ENCODE assay signal across 14 cellular contexts in the genomic region with DNA sequence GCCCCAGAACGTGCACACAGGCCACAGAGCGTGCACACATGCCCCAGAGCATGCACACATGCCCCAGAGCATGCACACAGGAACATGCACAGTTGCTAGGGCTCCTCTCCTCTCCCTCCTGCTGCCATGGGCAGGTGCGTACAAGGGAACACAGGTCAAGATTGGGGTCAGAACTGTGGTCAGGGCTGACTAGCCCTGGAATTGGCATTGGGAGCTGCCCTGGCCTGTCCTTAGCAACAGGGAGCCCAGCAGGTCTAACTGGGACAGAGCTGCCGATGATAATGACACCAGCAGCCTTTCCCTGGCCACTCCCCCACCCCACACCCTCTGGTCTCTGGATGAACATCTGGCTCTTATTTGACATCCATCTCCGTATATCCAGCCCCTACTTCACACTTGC. TPM values are rescaled to one million over a fixed set of nuclear protein-coding genes. Genes with fewer than 3 reads are reported as not detected.
A peak's percentile ranks its signal among the peaks of the same experiment; 100 is the strongest.
DNase-seq lines count a peak whose midpoint lies in the region; ATAC-seq and TF ChIP-seq lines count a peak whose summit lies in the region.
"Had no signal": no experiment of that assay in that cellular context is flagged by ENCODE, and none has a peak within 500 bp of the region (broad histone marks: within the 10 kb centered on the region; RNA-seq: fewer than 3 reads in every experiment).

No MANE protein-coding gene starts in this region.

- no peak overlapping the region for H3K4me3 Mint-ChIP-seq in natural killer cell treated with Interleukin-12 subunit alpha and Interleukin-12 subunit beta and Interleukin-15 and Interleukin-18, amount 100 ng/mL, for 72 hours
- no peak overlapping the region for H3K4me3 Mint-ChIP-seq in natural killer cell
- no peak overlapping the region for H3K4me3 Mint-ChIP-seq in naive thymus-derived CD4-positive, alpha-beta T cell
- H3K4me3 Mint-ChIP-seq: CD8-positive, alpha-beta T cell; memory B cell; T-cell had no signal

- DNase-seq in natural killer cell treated with Interleukin-12 subunit alpha and Interleukin-12 subunit beta and Interleukin-15 and Interleukin-18, amount 100 ng/mL, for 72 hours (ENCODE audit: low spot score): peak; percentile 44
- DNase-seq in natural killer cell: no peak
- peak; percentile 4 for DNase-seq in epidermal melanocyte (ENCODE audit: insufficient read length, low spot score)
- no peak for DNase-seq in neuronal stem cell (ENCODE audit: low spot score)
- no peak for DNase-seq in vagina (ENCODE audit: extremely low spot score in 2 of 2)
- no peak for DNase-seq in naive thymus-derived CD4-positive, alpha-beta T cell
- DNase-seq: CD8-positive, alpha-beta T cell; NCI-H774; stimulated activated naive CD4-positive, alpha-beta T cell; T-cell had no signal

- H3K27ac ChIP-seq in neuronal stem cell (replicated peaks; ENCODE audit: low read length) (no peak overlapping the region), vagina (peak overlapping the region; percentile 53)
- H3K27ac ChIP-seq in naive thymus-derived CD4-positive, alpha-beta T cell (ENCODE audit: low read depth, low read length): no peak overlapping the region

- H3K4me1 ChIP-seq in neuronal stem cell (ENCODE audit: control insufficient read depth in 2 of 2, insufficient read depth in 1 of 2, low read depth in 1 of 2, low read length in 2 of 2): peaks cover 5 to 32% of the 10 kb centered on the region in 2 donors
- H3K4me1 ChIP-seq in vagina: peaks cover 21% of the 10 kb centered on the region
- no peaks in the 10 kb centered on the region for H3K4me1 ChIP-seq in naive thymus-derived CD4-positive, alpha-beta T cell (ENCODE audit: control insufficient read depth in 2 of 2, insufficient read depth in 2 of 2, low read length in 2 of 2)

- no peak overlapping the region for H2BK5ac ChIP-seq in neuronal stem cell (ENCODE audit: low read length)

- no peaks in the 10 kb centered on the region for H3K9me3 ChIP-seq in neuronal stem cell (replicated peaks in 1 of 2; ENCODE audit: control insufficient read depth in 2 of 2, insufficient read depth in 1 of 2, low read depth in 1 of 2, low read length in 2 of 2)
- no peaks in the 10 kb centered on the region for H3K9me3 ChIP-seq in vagina
- H3K9me3 ChIP-seq in naive thymus-derived CD4-positive, alpha-beta T cell (ENCODE audit: control insufficient read depth in 2 of 3, low read length in 3 of 3): no peaks in the 10 kb centered on the region

- H3K4me1 Mint-ChIP-seq in natural killer cell treated with Interleukin-12 subunit alpha and Interleukin-12 subunit beta and Interleukin-15 and Interleukin-18, amount 100 ng/mL, for 72 hours (ENCODE audit: low read depth in 2 of 2): peaks cover 24 to 42% of the 10 kb centered on the region in 2 donors
- peaks cover 38 to 43% of the 10 kb centered on the region in 2 donors for H3K4me1 Mint-ChIP-seq in natural killer cell
- peaks cover 0 to 4% (median 0%) of the 10 kb centered on the region in 7 donors for H3K4me1 Mint-ChIP-seq in naive thymus-derived CD4-positive, alpha-beta T cell
- H3K4me1 Mint-ChIP-seq: memory B cell had no signal

- H3K23ac ChIP-seq in neuronal stem cell (ENCODE audit: low read depth, low read length, poor library complexity): no peak overlapping the region

- no peaks in the 10 kb centered on the region for H3K9me3 Mint-ChIP-seq in natural killer cell treated with Interleukin-12 subunit alpha and Interleukin-12 subunit beta and Interleukin-15 and Interleukin-18, amount 100 ng/mL, for 72 hours
- no peaks in the 10 kb centered on the region for H3K9me3 Mint-ChIP-seq in natural killer cell
- H3K9me3 Mint-ChIP-seq in naive thymus-derived CD4-positive, alpha-beta T cell: peaks cover 0 to 2% (median 0%) of the 10 kb centered on the region in 11 donors
- H3K9me3 Mint-ChIP-seq: CD8-positive, alpha-beta T cell; memory B cell; T-cell had no signal

- H3K27me3 ChIP-seq in neuronal stem cell (ENCODE audit: control insufficient read depth in 3 of 3, insufficient read depth in 3 of 3, low read depth in 1 of 3, low read length in 3 of 3) (no peaks in the 10 kb centered on the region), vagina (no peaks in the 10 kb centered on the region)
- no peaks in the 10 kb centered on the region for H3K27me3 ChIP-seq in naive thymus-derived CD4-positive, alpha-beta T cell (ENCODE audit: control insufficient read depth in 2 of 2, insufficient read depth in 2 of 2, low read length in 2 of 2)

- H2BK12ac ChIP-seq in neuronal stem cell (ENCODE audit: low read length): peak overlapping the region; percentile 34

- H4K8ac ChIP-seq in neuronal stem cell (ENCODE audit: low read depth, low read length): no peak overlapping the region

- H3K4me2 ChIP-seq in neuronal stem cell (ENCODE audit: insufficient read depth, low read length, poor library complexity, severe bottlenecking): no peak overlapping the region
- H3K4me2 ChIP-seq: smooth muscle cell had no signal

- H2BK120ac ChIP-seq in neuronal stem cell (ENCODE audit: low read depth, low read length): no peak overlapping the region

- no peak overlapping the region for H4K91ac ChIP-seq in neuronal stem cell (ENCODE audit: low read depth, low read length, poor library complexity)

- H3K4me3 ChIP-seq in neuronal stem cell (ENCODE audit: low read length in 2 of 2) (no peak overlapping the region), vagina (no peak overlapping the region)
- H3K4me3 ChIP-seq in naive thymus-derived CD4-positive, alpha-beta T cell (ENCODE audit: low read length): no peak overlapping the region
- H3K4me3 ChIP-seq: smooth muscle cell had no signal

- no peak overlapping the region for H2AFZ ChIP-seq in neuronal stem cell (ENCODE audit: low read length)

- H3K14ac ChIP-seq in neuronal stem cell (ENCODE audit: low read length): peak overlapping the region; percentile 26

- ATAC-seq in natural killer cell treated with Interleukin-12 subunit alpha and Interleukin-12 subunit beta and Interleukin-15 and Interleukin-18, amount 100 ng/mL, for 72 hours: no peak
- ATAC-seq in natural killer cell (no peak), HG02981 (IDR thresholded peaks at IDR 0.05; ENCODE audit: unreplicated experiment) (no peak), HG03039 (IDR thresholded peaks at IDR 0.05; ENCODE audit: unreplicated experiment) (no peak)
- ATAC-seq in naive thymus-derived CD4-positive, alpha-beta T cell: no peak
- ATAC-seq: CD8-positive, alpha-beta T cell; T-cell had no signal

- no peak overlapping the region for H3K9ac ChIP-seq in neuronal stem cell (ENCODE audit: low read depth, low read length, poor library complexity)

- peaks cover 0 to 19% of the 10 kb centered on the region in 2 donors for H3K27me3 Mint-ChIP-seq in natural killer cell treated with Interleukin-12 subunit alpha and Interleukin-12 subunit beta and Interleukin-15 and Interleukin-18, amount 100 ng/mL, for 72 hours
- H3K27me3 Mint-ChIP-seq in natural killer cell (ENCODE audit: low read depth in 2 of 2): peaks cover 0 to 19% of the 10 kb centered on the region in 2 donors
- peaks cover 35 to 53% (median 41%) of the 10 kb centered on the region in 5 donors for H3K27me3 Mint-ChIP-seq in naive thymus-derived CD4-positive, alpha-beta T cell

- no peak overlapping the region for H2AK5ac ChIP-seq in neuronal stem cell (ENCODE audit: low read depth, low read length)

- intact Hi-C loops in natural killer cell (cut with micrococcal nuclease) (no loop called here), vagina (cut with DNase I) (no loop called here)
- intact Hi-C loops in naive thymus-derived CD4-positive, alpha-beta T cell (cut with micrococcal nuclease): loop anchor here in 1 of 2 donors (10.0 kb wide), 1 partner anchor 455 kb away; the partner anchor contains the start of genes PCDHGA10 and PCDHGB7

- H3K27ac Mint-ChIP-seq in natural killer cell treated with Interleukin-12 subunit alpha and Interleukin-12 subunit beta and Interleukin-15 and Interleukin-18, amount 100 ng/mL, for 72 hours: no peak overlapping the region
- H3K27ac Mint-ChIP-seq in natural killer cell: no peak overlapping the region
- no peak overlapping the region for H3K27ac Mint-ChIP-seq in naive thymus-derived CD4-positive, alpha-beta T cell
- H3K27ac Mint-ChIP-seq: CD8-positive, alpha-beta T cell; memory B cell had no signal

- POLR2A ChIA-PET in naive thymus-derived CD4-positive, alpha-beta T cell (lab: Charles Lee): no interaction called here

- TF ChIP-seq CTCF in natural killer cell (IDR thresholded peaks at IDR 0.05) (no peak), vagina (IDR thresholded peaks at IDR 0.05) (no peak)

- no CpG with 5 or more reads among the region's 5 CpGs for WGBS in neuronal stem cell (ENCODE audit: extremely low coverage in 2 of 2, insufficient read length in 2 of 2, insufficient replicate concordance in 1 of 2), 2 donors

- H3K18ac ChIP-seq in neuronal stem cell (ENCODE audit: low read length): peak overlapping the region; percentile 61

- TF ChIP-seq POLR2A in vagina (IDR thresholded peaks at IDR 0.05): no peak

- H2BK15ac ChIP-seq in neuronal stem cell (ENCODE audit: low read length): peak overlapping the region; percentile 6

- H3K36me3 ChIP-seq in neuronal stem cell (replicated peaks in 1 of 2; ENCODE audit: control insufficient read depth in 2 of 2, insufficient read depth in 2 of 2, low read length in 2 of 2): peaks cover 25 to 55% of the 10 kb centered on the region in 2 donors
- H3K36me3 ChIP-seq in vagina: no peaks in the 10 kb centered on the region
- no peaks in the 10 kb centered on the region for H3K36me3 ChIP-seq in naive thymus-derived CD4-positive, alpha-beta T cell (ENCODE audit: control insufficient read depth in 2 of 3, insufficient read depth in 3 of 3, low read length in 3 of 3)

- CTCF ChIA-PET in naive thymus-derived CD4-positive, alpha-beta T cell (lab: Charles Lee): no interaction called here

- no peaks in the 10 kb centered on the region for H3K36me3 Mint-ChIP-seq in natural killer cell treated with Interleukin-12 subunit alpha and Interleukin-12 subunit beta and Interleukin-15 and Interleukin-18, amount 100 ng/mL, for 72 hours
- H3K36me3 Mint-ChIP-seq in natural killer cell: peaks cover under 1% of the 10 kb centered on the region
- H3K36me3 Mint-ChIP-seq in naive thymus-derived CD4-positive, alpha-beta T cell: peaks cover 0 to 5% (median 0%) of the 10 kb centered on the region in 5 donors
- H3K36me3 Mint-ChIP-seq: CD8-positive, alpha-beta T cell; T-cell had no signal

- H3K4ac ChIP-seq in neuronal stem cell (ENCODE audit: low read length): no peak overlapping the region

- peaks cover 4% of the 10 kb centered on the region for H3K79me1 ChIP-seq in neuronal stem cell (ENCODE audit: low read depth, low read length)

RNA-seq across cellular contexts. Expression of gene PCDH1, which starts 8.0 kb away (rescaled TPM):
- 1 to 10 TPM; 1.8 to 5.9 TPM for total RNA-seq in natural killer cell treated with Interleukin-12 subunit alpha and Interleukin-12 subunit beta and Interleukin-15 and Interleukin-18, amount 100 ng/mL, for 72 hours
- total RNA-seq in natural killer cell: 10 to 100 TPM; 19.2 to 39.2 (median 32.1) TPM
- 7.6 TPM for polyA plus RNA-seq in neuronal stem cell (2013, experiment 1 of 2)
- polyA plus RNA-seq in neuronal stem cell (2013, experiment 2 of 2): 7.7 TPM
- total RNA-seq in vagina: 38.8 TPM
- 1 to 10 TPM in 1 of 5 experiments, under 1 TPM in 1, not detected in 3; 0.53 to 3.2 TPM for total RNA-seq in naive thymus-derived CD4-positive, alpha-beta T cell
- under 1 TPM in 1 of 2 donors, not detected in 1; 0.05 TPM for polyA plus RNA-seq in naive thymus-derived CD4-positive, alpha-beta T cell

RNA-seq across cellular contexts. Expression of gene DELE1, which starts 53.4 kb away (rescaled TPM):
- total RNA-seq in natural killer cell treated with Interleukin-12 subunit alpha and Interleukin-12 subunit beta and Interleukin-15 and Interleukin-18, amount 100 ng/mL, for 72 hours: 10 to 100 TPM; 70.9 to 93.6 TPM
- total RNA-seq in natural killer cell (100 to 1,000 TPM; 106 to 125 (median 115) TPM), vagina (79.1 TPM)
- 40.3 TPM for polyA plus RNA-seq in neuronal stem cell (2013, experiment 1 of 2)
- polyA plus RNA-seq in neuronal stem cell (2013, experiment 2 of 2): 38.7 TPM
- total RNA-seq in naive thymus-derived CD4-positive, alpha-beta T cell: 100 to 1,000 TPM in 1 of 5 experiments, 10 to 100 TPM in 4; 77.3 to 101 (median 88.2) TPM
- 10 to 100 TPM; 26.4 to 29.9 TPM for polyA plus RNA-seq in naive thymus-derived CD4-positive, alpha-beta T cell

Comparison
In these comparisons a context has a peak if more than half of its experiments do, and no peak if none do; other contexts are left out.
1. DNase-seq: peak in natural killer cell treated with Interleukin-12 subunit alpha and Interleukin-12 subunit beta and Interleukin-15 and Interleukin-18, amount 100 ng/mL, for 72 hours (single experiment) and epidermal melanocyte (single experiment); none in natural killer cell (single experiment), neuronal stem cell (single experiment), vagina (0 of 2) and naive thymus-derived CD4-positive, alpha-beta T cell (0 of 9).